ENCODE assay signal across 10 cellular contexts in the genomic region with DNA sequence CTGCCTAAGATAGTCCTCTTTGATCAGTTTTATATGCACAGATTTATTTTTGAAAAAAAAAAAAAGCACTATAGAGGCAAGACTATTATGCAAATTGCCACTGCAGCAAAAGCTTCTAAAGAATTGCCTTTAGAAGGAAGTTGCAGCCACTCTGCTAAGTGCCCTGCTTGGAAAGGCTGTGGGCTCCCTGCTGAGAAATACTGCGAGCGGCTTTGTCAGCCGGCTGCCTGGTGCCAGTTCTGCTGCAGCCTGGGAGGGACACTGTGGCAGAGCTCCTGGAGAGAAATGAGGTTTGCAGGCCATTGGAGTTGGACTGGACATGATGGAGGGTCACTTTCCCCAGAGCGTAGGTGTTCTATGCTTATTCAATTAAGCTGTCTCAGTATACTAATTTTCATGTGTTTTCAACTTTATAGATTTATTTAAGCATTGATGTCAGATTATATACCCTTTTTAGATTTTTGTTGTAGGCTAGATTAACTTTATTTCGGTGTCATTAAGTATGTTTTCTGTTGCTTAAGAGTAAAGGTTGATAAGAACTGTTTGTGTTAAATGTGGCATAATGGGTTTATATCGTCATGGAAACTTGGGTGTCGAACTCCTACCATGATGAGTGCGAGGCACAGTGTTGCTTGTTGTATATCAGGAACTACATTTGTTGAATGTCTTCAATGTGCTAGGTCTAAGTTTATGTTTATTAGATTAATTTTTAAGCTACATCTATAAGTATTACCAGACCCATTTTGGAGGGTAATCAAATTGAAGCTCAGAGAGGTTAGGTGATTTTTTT. TPM values are rescaled to one million over a fixed set of nuclear protein-coding genes. Genes with fewer than 3 reads are reported as not detected.
DNase-seq lines count a peak whose midpoint lies in the region; TF ChIP-seq lines count a peak whose summit lies in the region.
"Had no signal": no experiment of that assay in that cellular context is flagged by ENCODE, and none has a peak within 500 bp of the region (broad histone marks: within the 10 kb centered on the region; RNA-seq: fewer than 3 reads in every experiment).

No MANE protein-coding gene starts in this region.

- intact Hi-C loops in lower leg skin (cut with DNase I; ENCODE audit: low total_unique reads) = no loop called here

- H3K27ac ChIP-seq in SK-N-MC = peak overlapping the region; percentile 84
- H3K27ac ChIP-seq: HL-60 had no signal

- H3K9ac ChIP-seq in SK-N-MC (ENCODE audit: insufficient read length) = peak overlapping the region; percentile 27

- no peaks in the 10 kb centered on the region for H3K9me3 ChIP-seq in SK-N-MC (ENCODE audit: low read depth, low read length)

- 71 to 79% methylated on average over 8 of the region's 8 CpGs for WGBS in lower leg skin, 2 donors

- H3K36me3 ChIP-seq in SK-N-MC (ENCODE audit: insufficient read depth, low read length) = peaks cover 29% of the 10 kb centered on the region

- peak; percentile 4 for DNase-seq in NCI-H82 (lab: John Stamatoyannopoulos, UW)
- DNase-seq in NCI-H82 treated with DMSO at 0.1 percent for 48 hours (lab: John Stamatoyannopoulos, UW; ENCODE audit: unreplicated experiment) = no peak
- peak; percentile 91 for DNase-seq in SK-N-MC (ENCODE audit: low read depth, low spot score)
- DNase-seq in iPS DF 4.7 (ENCODE audit: extremely low read depth, low spot score) = peak; percentile 53
- DNase-seq in superior temporal gyrus (ENCODE audit: extremely low spot score) = peak; percentile 76
- no peak for DNase-seq in AG08395 (ENCODE audit: low spot score)
- no peak for DNase-seq in lower leg skin (ENCODE audit: low spot score in 2 of 2)
- no peak for DNase-seq in OCI-M1 (lab: John Stamatoyannopoulos, UW)

- TF ChIP-seq POLR2A in lower leg skin (IDR thresholded peaks at IDR 0.05) = no peak

- H3K4me3 ChIP-seq in SK-N-MC (peak overlapping the region; percentile 72), lower leg skin (ENCODE audit: low read depth, poor library complexity, severe bottlenecking) (no peak overlapping the region)
- H3K4me3 ChIP-seq: lung had no signal

- no peak for TF ChIP-seq CTCF in lower leg skin (IDR thresholded peaks at IDR 0.05)

RNA-seq across cellular contexts. Expression of a gene that starts 6.6 kb away (rescaled TPM):
- total RNA-seq in lower leg skin = 10 to 100 TPM in 1 of 4 donors, 1 to 10 TPM in 3; 8.0 to 14.0 (median 9.1) TPM

RNA-seq across cellular contexts. Expression of a gene that starts 28.1 kb away (rescaled TPM):
- 10 to 100 TPM in 3 of 4 donors, 1 to 10 TPM in 1; 8.2 to 19.0 (median 13.5) TPM for total RNA-seq in lower leg skin

Comparison
In these comparisons a context has a peak if more than half of its experiments do, and no peak if none do; other contexts are left out.
1. DNase-seq: peak in NCI-H82 (single experiment), SK-N-MC (single experiment), iPS DF 4.7 (single experiment) and superior temporal gyrus (single experiment); none in NCI-H82 treated with DMSO at 0.1 percent for 48 hours (single experiment), AG08395 (single experiment), lower leg skin (0 of 2) and OCI-M1 (single experiment).